Comparison of ENCODE assay signal across 27 cellular contexts in genomic region chr3:140766465-140766864, GRCh38.
DNase-seq lines count a peak whose midpoint lies in the region; ATAC-seq and TF ChIP-seq lines count a peak whose summit lies in the region.
"Had no signal": no experiment of that assay in that cellular context is flagged by ENCODE, and none has a peak within 500 bp of the region (broad histone marks: within the 10 kb centered on the region; RNA-seq: fewer than 3 reads in every experiment).

No MANE protein-coding gene starts in this region.

- no peaks in the 10 kb centered on the region for H3K79me2 ChIP-seq in GM23248 (ENCODE audit: insufficient read depth)

- H3K27ac Mint-ChIP-seq in activated CD4-positive, alpha-beta T cell treated with anti-CD3 and anti-CD28 coated beads for 36 hours, result no peak overlapping the region
- H3K27ac Mint-ChIP-seq in stimulated activated effector memory CD8-positive, alpha-beta T cell treated with anti-CD3 and anti-CD28 coated beads, Interleukin-12 subunit alpha, Interleukin-12 subunit beta, amount 100 ng/mL, for 72 hours, result no peak overlapping the region
- H3K27ac Mint-ChIP-seq in Calu3 (ENCODE audit: unreplicated experiment), result no peak overlapping the region
- H3K27ac Mint-ChIP-seq: activated CD8-positive, alpha-beta T cell treated with anti-CD3 and anti-CD28 coated beads, Interleukin-2, amount 10 ng/mL, durations not matched to agents 7 days and 5 days; activated naive CD8-positive, alpha-beta T cell; IgD-negative memory B cell had no signal

- no peak overlapping the region for H2AFZ ChIP-seq in GM23248

- H3K9ac ChIP-seq in GM23248, result no peak overlapping the region

- POLR2A ChIA-PET in activated CD4-positive, alpha-beta T cell treated with anti-CD3 and anti-CD28 coated beads for 36 hours (lab: Charles Lee), result no interaction called here

- H4K20me1 ChIP-seq in GM23248 (ENCODE audit: insufficient read depth), result no peaks in the 10 kb centered on the region

- ATAC-seq in activated CD4-positive, alpha-beta T cell treated with anti-CD3 and anti-CD28 coated beads for 36 hours, result peak; percentile 49
- ATAC-seq in HG02588 (IDR thresholded peaks at IDR 0.05; ENCODE audit: unreplicated experiment), result peak; percentile 60
- peak; percentile 56 for ATAC-seq in HG03354 (IDR thresholded peaks at IDR 0.05; ENCODE audit: poor library complexity, severe bottlenecking, unreplicated experiment)
- ATAC-seq in stimulated activated effector memory CD8-positive, alpha-beta T cell treated with anti-CD3 and anti-CD28 coated beads, Interleukin-12 subunit alpha, Interleukin-12 subunit beta, amount 100 ng/mL, for 72 hours, result peak; percentile 64
- ATAC-seq: activated CD4-positive, CD25-positive, alpha-beta regulatory T cell treated with anti-CD3 and anti-CD28 coated beads, Interleukin-2, amount 50 U/mL, for 24 hours; activated CD8-positive, alpha-beta T cell treated with anti-CD3 and anti-CD28 coated beads, Interleukin-2, amount 10 ng/mL, durations not matched to agents 7 days and 5 days; left ventricle myocardium superior; upper lobe of right lung had no signal

- CTCF ChIA-PET in activated CD4-positive, alpha-beta T cell treated with anti-CD3 and anti-CD28 coated beads for 36 hours (lab: Charles Lee), result interaction anchor here (0.6 kb wide), 1 partner anchor 1684 kb away, joined by 3 read pairs; no protein-coding TSS in a partner anchor
- CTCF ChIA-PET in Calu3 (lab: Charles Lee), result interaction anchor here (1.8 kb wide), 1 partner anchor 12 kb away, joined by 4 read pairs; no protein-coding TSS in a partner anchor

- no TSS peak for BruUV-seq in Calu3 (replicated peaks; lab: Mats Ljungman, UMichigan)

- no peaks in the 10 kb centered on the region for H3K27me3 ChIP-seq in GM23248 (replicated peaks; ENCODE audit: insufficient read depth)
- H3K27me3 ChIP-seq: breast epithelium, upper lobe of right lung had no signal

- H3K9me3 ChIP-seq in GM23248 (ENCODE audit: low read depth), result no peaks in the 10 kb centered on the region
- H3K9me3 ChIP-seq: breast epithelium, HAP-1, upper lobe of right lung had no signal

- in situ Hi-C loops in GM23248 (cut with MboI), result no loop called here

- 29 to 35% methylated on average over 3 of the region's 3 CpGs for WGBS in GM23248 (ENCODE audit: low coverage in 1 of 2, low lambda C conversion rate in 2 of 2, missing lambda C conversion rate in 2 of 2), 2 experiments

- H3K9me2 ChIP-seq in GM23248 (ENCODE audit: insufficient read depth), result no peaks in the 10 kb centered on the region

- H3K36me3 Mint-ChIP-seq in activated CD4-positive, alpha-beta T cell treated with anti-CD3 and anti-CD28 coated beads for 36 hours (ENCODE audit: low read depth), result no peaks in the 10 kb centered on the region
- H3K36me3 Mint-ChIP-seq in stimulated activated effector memory CD8-positive, alpha-beta T cell treated with anti-CD3 and anti-CD28 coated beads, Interleukin-12 subunit alpha, Interleukin-12 subunit beta, amount 100 ng/mL, for 72 hours, result no peaks in the 10 kb centered on the region
- H3K36me3 Mint-ChIP-seq in Calu3 (ENCODE audit: insufficient read depth, unreplicated experiment), result no peaks in the 10 kb centered on the region
- H3K36me3 Mint-ChIP-seq: activated naive CD8-positive, alpha-beta T cell had no signal

- no peaks in the 10 kb centered on the region for H3K4me1 Mint-ChIP-seq in activated CD4-positive, alpha-beta T cell treated with anti-CD3 and anti-CD28 coated beads for 36 hours
- H3K4me1 Mint-ChIP-seq in stimulated activated effector memory CD8-positive, alpha-beta T cell treated with anti-CD3 and anti-CD28 coated beads, Interleukin-12 subunit alpha, Interleukin-12 subunit beta, amount 100 ng/mL, for 72 hours, result no peaks in the 10 kb centered on the region
- H3K4me1 Mint-ChIP-seq in Calu3 (ENCODE audit: low read depth, unreplicated experiment), result no peaks in the 10 kb centered on the region

- H3K27ac ChIP-seq in GM23248, result no peak overlapping the region
- H3K27ac ChIP-seq: breast epithelium, upper lobe of right lung had no signal

- intact Hi-C loops in activated CD4-positive, alpha-beta T cell treated with anti-CD3 and anti-CD28 coated beads for 36 hours (cut with DNase I, micrococcal nuclease), result no loop called here
- intact Hi-C loops in Calu3 (cut with micrococcal nuclease; ENCODE audit: unreplicated experiment), result no loop called here

- peaks cover 2% of the 10 kb centered on the region for H3K27me3 Mint-ChIP-seq in activated CD4-positive, alpha-beta T cell treated with anti-CD3 and anti-CD28 coated beads for 36 hours
- H3K27me3 Mint-ChIP-seq in Calu3 (ENCODE audit: unreplicated experiment), result peaks cover 18% of the 10 kb centered on the region

- no peak for DNase-seq in activated CD4-positive, alpha-beta T cell treated with anti-CD3 and anti-CD28 coated beads for 36 hours
- no peak for DNase-seq in activated CD4-positive, alpha-beta T cell treated with anti-CD3 and anti-CD28 coated beads, Interleukin-2, amount 50 U/mL, for 1 hour
- DNase-seq in stimulated activated effector memory CD8-positive, alpha-beta T cell treated with anti-CD3 and anti-CD28 coated beads, Interleukin-12 subunit alpha, Interleukin-12 subunit beta, amount 100 ng/mL, for 72 hours (ENCODE audit: low spot score in 2 of 2), result peak in 1 of 2 donors; percentile 38
- no peak for DNase-seq in Calu3
- DNase-seq in GM23248, result no peak
- no peak for DNase-seq in HK-2 (ENCODE audit: unreplicated experiment)
- DNase-seq: activated CD8-positive, alpha-beta T cell treated with anti-CD3 and anti-CD28 coated beads, Interleukin-2, amount 10 ng/mL, durations not matched to agents 7 days and 5 days; activated effector memory CD4-positive, alpha-beta T cell treated with anti-CD3 and anti-CD28 coated beads, Interleukin-2, amount 50 U/mL, for 16 hours; activated T-cell treated with anti-CD3 and anti-CD28 coated beads for 4 hours; anterior cingulate cortex; DMS79 treated with DMSO at 0.1 percent for 48 hours; GDM1; kidney; left ventricle myocardium superior; NCI-H187 treated with DMSO at 0.1 percent for 48 hours; NCI-H526; SIG-M5; small intestine; stimulated activated naive CD4-positive, alpha-beta T cell treated with Interleukin-2 at 50 U/mL for 16 hours; upper lobe of right lung had no signal

- H3K4me2 ChIP-seq in GM23248 (ENCODE audit: unreplicated experiment), result no peak overlapping the region

- no peaks in the 10 kb centered on the region for H3K9me3 Mint-ChIP-seq in activated CD4-positive, alpha-beta T cell treated with anti-CD3 and anti-CD28 coated beads for 36 hours (ENCODE audit: low read depth)
- H3K9me3 Mint-ChIP-seq in stimulated activated effector memory CD8-positive, alpha-beta T cell treated with anti-CD3 and anti-CD28 coated beads, Interleukin-12 subunit alpha, Interleukin-12 subunit beta, amount 100 ng/mL, for 72 hours, result no peaks in the 10 kb centered on the region
- H3K9me3 Mint-ChIP-seq in Calu3 (ENCODE audit: low read depth, unreplicated experiment), result peaks cover 6% of the 10 kb centered on the region
- H3K9me3 Mint-ChIP-seq: IgD-negative memory B cell had no signal

- TF ChIP-seq CTCF in Calu3 (IDR thresholded peaks at IDR 0.05; ENCODE audit: unreplicated experiment), result no peak

- H3F3A ChIP-seq in GM23248 (ENCODE audit: insufficient read depth), result no peaks in the 10 kb centered on the region

- H3K4me1 ChIP-seq in GM23248 (ENCODE audit: insufficient read depth), result 0 out of 2 replicates have a peak, but pooled peaks cover 7% of the 10 kb centered on the region
- H3K4me1 ChIP-seq: breast epithelium, HAP-1, upper lobe of right lung had no signal

- no peak overlapping the region for H3K4me3 Mint-ChIP-seq in activated CD4-positive, alpha-beta T cell treated with anti-CD3 and anti-CD28 coated beads for 36 hours
- no peak overlapping the region for H3K4me3 Mint-ChIP-seq in stimulated activated effector memory CD8-positive, alpha-beta T cell treated with anti-CD3 and anti-CD28 coated beads, Interleukin-12 subunit alpha, Interleukin-12 subunit beta, amount 100 ng/mL, for 72 hours
- H3K4me3 Mint-ChIP-seq in Calu3 (ENCODE audit: low read depth, unreplicated experiment), result no peak overlapping the region
- H3K4me3 Mint-ChIP-seq: activated CD8-positive, alpha-beta T cell treated with anti-CD3 and anti-CD28 coated beads, Interleukin-2, amount 10 ng/mL, durations not matched to agents 7 days and 5 days; activated naive CD8-positive, alpha-beta T cell; IgD-negative memory B cell had no signal

- no peak overlapping the region for H3K4me3 ChIP-seq in GM23248
- H3K4me3 ChIP-seq: breast epithelium, HAP-1, upper lobe of right lung had no signal

- H3K36me3 ChIP-seq in GM23248 (ENCODE audit: low read depth), result no peaks in the 10 kb centered on the region
- H3K36me3 ChIP-seq: breast epithelium, HAP-1, upper lobe of right lung had no signal
